In genomic region chr5:44844744-44845143, GRCh38 we compare ENCODE assay signal across 36 cellular contexts.
"Had no signal": no experiment of that assay in that cellular context is flagged by ENCODE, and none has a peak within 500 bp of the region (broad histone marks: within the 10 kb centered on the region; RNA-seq: fewer than 3 reads in every experiment).

No MANE protein-coding gene starts in this region.

- H3K27ac ChIP-seq: ascending aorta, VCaP had no signal

- H3K27ac Mint-ChIP-seq: activated CD4-positive, alpha-beta memory T cell treated with anti-CD3 and anti-CD28 coated beads, Interleukin-2, amount 10 ng/mL, durations not matched to agents 7 days and 5 days; activated CD4-positive, alpha-beta T cell treated with anti-CD3 and anti-CD28 coated beads for 36 hours; activated CD4-positive, alpha-beta T cell treated with anti-CD3 and anti-CD28 coated beads, Interleukin-2, amount 10 ng/mL, durations not matched to agents 7 days and 5 days; activated CD8-positive, alpha-beta memory T cell treated with anti-CD3 and anti-CD28 coated beads, Interleukin-2, amount 10 ng/mL, durations not matched to agents 7 days and 5 days; activated CD8-positive, alpha-beta T cell treated with anti-CD3 and anti-CD28 coated beads, Interleukin-2, amount 10 ng/mL, durations not matched to agents 7 days and 5 days; activated naive CD4-positive, alpha-beta T cell treated with anti-CD3 and anti-CD28 coated beads, Interleukin-2, amount 10 ng/mL, durations not matched to agents 7 days and 5 days; activated naive CD4-positive, alpha-beta T cell treated with anti-CD3 and anti-CD28 coated beads, Interleukin-2, amount 50 U/mL, for 24 hours; activated naive CD8-positive, alpha-beta T cell; activated naive CD8-positive, alpha-beta T cell treated with anti-CD3 and anti-CD28 coated beads, Interleukin-2, amount 10 ng/mL, durations not matched to agents 7 days and 5 days; activated naive CD8-positive, alpha-beta T cell treated with anti-CD3 and anti-CD28 coated beads, Interleukin-2, amount 50 U/mL, for 24 hours; activated T-cell treated with anti-CD3 and anti-CD28 coated beads, Interleukin-2, amount 50 U/mL, for 24 hours; activated T-helper 2 cell treated with anti-CD3 and anti-CD28 coated beads, Interferon-gamma antibody, Interleukin-2, Interleukin-4, amounts not matched to agents 10 μg/mL and 5 μg/mL and 100 μg/mL, durations not matched to agents 14 hours and 24 hours and 36 hours; brain; T-helper 1 cell treated with Interleukin-12 subunit alpha and Interleukin-12 subunit beta and Interleukin-4 antibody, amounts not matched to agents 30 μg/mL and 1 μg/mL, for 36 hours; T-helper 2 cell treated with Interferon-gamma antibody and Interleukin-4, amounts not matched to agents 5 μg/mL and 100 μg/mL, for 36 hours; WTC11 had no signal

- H3K27me3 ChIP-seq: ascending aorta had no signal

- H3K4me1 Mint-ChIP-seq: activated CD4-positive, alpha-beta memory T cell treated with anti-CD3 and anti-CD28 coated beads, Interleukin-2, amount 10 ng/mL, durations not matched to agents 7 days and 5 days; activated CD4-positive, alpha-beta T cell treated with anti-CD3 and anti-CD28 coated beads for 36 hours; activated CD4-positive, alpha-beta T cell treated with anti-CD3 and anti-CD28 coated beads, Interleukin-2, amount 10 ng/mL, durations not matched to agents 7 days and 5 days; activated CD8-positive, alpha-beta memory T cell treated with anti-CD3 and anti-CD28 coated beads, Interleukin-2, amount 10 ng/mL, durations not matched to agents 7 days and 5 days; activated naive CD4-positive, alpha-beta T cell treated with anti-CD3 and anti-CD28 coated beads, Interleukin-2, amount 10 ng/mL, durations not matched to agents 7 days and 5 days; activated naive CD4-positive, alpha-beta T cell treated with anti-CD3 and anti-CD28 coated beads, Interleukin-2, amount 50 U/mL, for 24 hours; activated naive CD8-positive, alpha-beta T cell treated with anti-CD3 and anti-CD28 coated beads, Interleukin-2, amount 10 ng/mL, durations not matched to agents 7 days and 5 days; activated naive CD8-positive, alpha-beta T cell treated with anti-CD3 and anti-CD28 coated beads, Interleukin-2, amount 50 U/mL, for 24 hours; WTC11 had no signal

- H3K27me3 Mint-ChIP-seq: activated CD4-positive, alpha-beta memory T cell treated with anti-CD3 and anti-CD28 coated beads, Interleukin-2, amount 10 ng/mL, durations not matched to agents 7 days and 5 days; activated CD4-positive, alpha-beta T cell treated with anti-CD3 and anti-CD28 coated beads for 36 hours; activated CD8-positive, alpha-beta memory T cell treated with anti-CD3 and anti-CD28 coated beads, Interleukin-2, amount 10 ng/mL, durations not matched to agents 7 days and 5 days; activated naive CD4-positive, alpha-beta T cell treated with anti-CD3 and anti-CD28 coated beads, Interleukin-2, amount 10 ng/mL, durations not matched to agents 7 days and 5 days; activated naive CD4-positive, alpha-beta T cell treated with anti-CD3 and anti-CD28 coated beads, Interleukin-2, amount 50 U/mL, for 24 hours; activated naive CD8-positive, alpha-beta T cell; activated naive CD8-positive, alpha-beta T cell treated with anti-CD3 and anti-CD28 coated beads, Interleukin-2, amount 10 ng/mL, durations not matched to agents 7 days and 5 days; activated naive CD8-positive, alpha-beta T cell treated with anti-CD3 and anti-CD28 coated beads, Interleukin-2, amount 50 U/mL, for 24 hours; activated T-cell treated with anti-CD3 and anti-CD28 coated beads, Interleukin-2, amount 50 U/mL, for 24 hours had no signal

- H3K4me3 Mint-ChIP-seq: activated CD4-positive, alpha-beta memory T cell treated with anti-CD3 and anti-CD28 coated beads, Interleukin-2, amount 10 ng/mL, durations not matched to agents 7 days and 5 days; activated CD4-positive, alpha-beta T cell treated with anti-CD3 and anti-CD28 coated beads for 36 hours; activated CD4-positive, alpha-beta T cell treated with anti-CD3 and anti-CD28 coated beads, Interleukin-2, amount 10 ng/mL, durations not matched to agents 7 days and 5 days; activated CD8-positive, alpha-beta memory T cell treated with anti-CD3 and anti-CD28 coated beads, Interleukin-2, amount 10 ng/mL, durations not matched to agents 7 days and 5 days; activated CD8-positive, alpha-beta T cell treated with anti-CD3 and anti-CD28 coated beads, Interleukin-2, amount 10 ng/mL, durations not matched to agents 7 days and 5 days; activated naive CD4-positive, alpha-beta T cell treated with anti-CD3 and anti-CD28 coated beads, Interleukin-2, amount 10 ng/mL, durations not matched to agents 7 days and 5 days; activated naive CD4-positive, alpha-beta T cell treated with anti-CD3 and anti-CD28 coated beads, Interleukin-2, amount 50 U/mL, for 24 hours; activated naive CD8-positive, alpha-beta T cell; activated naive CD8-positive, alpha-beta T cell treated with anti-CD3 and anti-CD28 coated beads, Interleukin-2, amount 10 ng/mL, durations not matched to agents 7 days and 5 days; activated naive CD8-positive, alpha-beta T cell treated with anti-CD3 and anti-CD28 coated beads, Interleukin-2, amount 50 U/mL, for 24 hours; activated T-cell treated with anti-CD3 and anti-CD28 coated beads, Interleukin-2, amount 50 U/mL, for 24 hours; brain; T-helper 1 cell treated with Interleukin-12 subunit alpha and Interleukin-12 subunit beta and Interleukin-4 antibody, amounts not matched to agents 30 μg/mL and 1 μg/mL, for 36 hours; T-helper 2 cell treated with Interferon-gamma antibody and Interleukin-4, amounts not matched to agents 5 μg/mL and 100 μg/mL, for 36 hours; WTC11 had no signal

- H3K36me3 ChIP-seq: ascending aorta had no signal

- ATAC-seq: activated CD4-positive, alpha-beta T cell treated with anti-CD3 and anti-CD28 coated beads for 36 hours; activated CD4-positive, CD25-positive, alpha-beta regulatory T cell treated with anti-CD3 and anti-CD28 coated beads, Interleukin-2, amount 50 U/mL, for 24 hours; activated CD8-positive, alpha-beta memory T cell treated with anti-CD3 and anti-CD28 coated beads, Interleukin-2, amount 10 ng/mL, durations not matched to agents 7 days and 5 days; activated CD8-positive, alpha-beta T cell treated with anti-CD3 and anti-CD28 coated beads, Interleukin-2, amount 10 ng/mL, durations not matched to agents 7 days and 5 days; activated naive CD8-positive, alpha-beta T cell treated with anti-CD3 and anti-CD28 coated beads, Interleukin-2, amount 50 U/mL, for 24 hours; WTC11 had no signal

- DNase-seq: activated CD4-positive, alpha-beta memory T cell treated with anti-CD3 and anti-CD28 coated beads, Interleukin-2, amount 10 ng/mL, durations not matched to agents 7 days and 5 days; activated CD4-positive, alpha-beta T cell treated with anti-CD3 and anti-CD28 coated beads for 1 hour; activated CD4-positive, alpha-beta T cell treated with anti-CD3 and anti-CD28 coated beads for 36 hours; activated CD4-positive, alpha-beta T cell treated with anti-CD3 and anti-CD28 coated beads for 48 hours; activated CD4-positive, alpha-beta T cell treated with anti-CD3 and anti-CD28 coated beads, Interleukin-2, amount 10 ng/mL, durations not matched to agents 7 days and 5 days; activated CD4-positive, alpha-beta T cell treated with anti-CD3 and anti-CD28 coated beads, Interleukin-2, amount 50 U/mL, for 48 hours; activated CD4-positive, CD25-positive, alpha-beta regulatory T cell; activated CD8-positive, alpha-beta memory T cell treated with anti-CD3 and anti-CD28 coated beads for 24 hours; activated CD8-positive, alpha-beta memory T cell treated with anti-CD3 and anti-CD28 coated beads, Interleukin-2, amount 10 ng/mL, durations not matched to agents 7 days and 5 days; activated CD8-positive, alpha-beta memory T cell treated with anti-CD3 and anti-CD28 coated beads, Interleukin-2, amount 50 U/mL, for 48 hours; activated CD8-positive, alpha-beta T cell treated with anti-CD3 and anti-CD28 coated beads, Interleukin-2, amount 10 ng/mL, durations not matched to agents 7 days and 5 days; activated effector memory CD4-positive, alpha-beta T cell treated with Interleukin-2 at 50 U/mL for 16 hours; activated gamma-delta T cell; activated naive CD4-positive, alpha-beta T cell treated with anti-CD3 and anti-CD28 coated beads, Interleukin-2, amount 10 ng/mL, durations not matched to agents 7 days and 5 days; activated naive CD4-positive, alpha-beta T cell treated with Interleukin-2 at 50 U/mL for 16 hours; activated naive CD8-positive, alpha-beta T cell treated with anti-CD3 and anti-CD28 coated beads, Interleukin-2, amount 10 ng/mL, durations not matched to agents 7 days and 5 days; activated naive CD8-positive, alpha-beta T cell treated with anti-CD3 and anti-CD28 coated beads, Interleukin-2, amount 50 U/mL, for 24 hours; activated T-cell treated with anti-CD3 and anti-CD28 coated beads, Interleukin-2, amount 50 U/mL, for 24 hours; activated T-cell treated with anti-CD3 and anti-CD28 coated beads, Interleukin-2, amount 50 U/mL, for 48 hours; amygdala; anterior cingulate cortex; central memory CD4-positive, alpha-beta T cell; T-helper 1 cell; T-helper 2 cell; T-helper 9 cell had no signal

- H3K9me3 Mint-ChIP-seq: activated naive CD4-positive, alpha-beta T cell treated with anti-CD3 and anti-CD28 coated beads, Interleukin-2, amount 50 U/mL, for 24 hours; activated naive CD8-positive, alpha-beta T cell treated with anti-CD3 and anti-CD28 coated beads, Interleukin-2, amount 10 ng/mL, durations not matched to agents 7 days and 5 days; activated naive CD8-positive, alpha-beta T cell treated with anti-CD3 and anti-CD28 coated beads, Interleukin-2, amount 50 U/mL, for 24 hours; activated T-cell treated with anti-CD3 and anti-CD28 coated beads, Interleukin-2, amount 50 U/mL, for 24 hours had no signal

- H3K4me1 ChIP-seq: ascending aorta had no signal

- FAIRE-seq: TTC549 had no signal

- H3K36me3 Mint-ChIP-seq: activated naive CD8-positive, alpha-beta T cell; activated naive CD8-positive, alpha-beta T cell treated with anti-CD3 and anti-CD28 coated beads, Interleukin-2, amount 10 ng/mL, durations not matched to agents 7 days and 5 days had no signal

- H3K4me3 ChIP-seq: ascending aorta had no signal

- H3K9me3 ChIP-seq: ascending aorta had no signal
